In the genomic region with DNA sequence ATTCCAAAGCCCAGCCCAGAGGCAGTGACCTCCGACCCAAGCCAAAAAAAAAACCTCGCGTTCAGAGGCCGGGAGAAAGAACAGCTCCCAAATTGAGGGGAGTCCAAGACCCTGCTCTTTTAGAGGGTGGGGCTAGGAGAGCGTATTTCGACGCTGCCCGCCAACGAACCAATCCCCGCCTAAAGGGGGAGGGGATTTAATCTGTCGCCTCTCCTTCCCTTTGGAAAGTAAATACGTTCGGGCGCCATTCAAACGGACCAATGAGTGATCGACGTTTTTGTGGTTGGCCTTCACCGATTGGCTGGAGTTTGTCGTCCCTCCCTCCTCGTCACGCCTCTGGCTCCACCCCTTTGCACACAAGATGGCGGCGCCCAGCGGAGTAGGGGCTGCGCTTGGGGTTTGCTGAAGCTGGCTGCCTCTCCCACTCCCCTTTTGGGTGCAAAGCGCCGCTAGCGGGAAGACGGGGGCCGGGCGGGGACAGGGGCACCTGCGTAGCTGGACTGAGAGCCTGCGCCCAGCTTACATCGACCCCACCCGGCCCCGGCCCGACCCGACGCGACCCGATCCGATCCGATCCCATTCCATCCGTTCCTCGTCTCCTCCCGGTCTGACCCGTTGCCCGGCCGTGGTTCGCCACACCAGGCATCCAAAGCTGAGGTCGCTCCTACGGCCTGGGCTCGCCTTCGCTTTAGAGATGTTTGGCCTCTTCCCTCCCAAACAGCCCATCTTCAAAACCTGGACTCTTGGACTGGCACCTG, we compare ENCODE assay signal across 8 cellular contexts. TPM values are rescaled to one million over a fixed set of nuclear protein-coding genes. Genes with fewer than 3 reads are reported as not detected.
DNase-seq lines count a peak whose midpoint lies in the region; ATAC-seq, FAIRE-seq and TF ChIP-seq lines count a peak whose summit lies in the region.

RNF26 (plus strand) TSS at position 355 of the 758 bp plus-strand sequence. CDS start 596 bp downstream, outside the sequence.

- ATAC-seq in GM19043 (IDR thresholded peaks at IDR 0.05; ENCODE audit: low read depth, unreplicated experiment): peak; percentile 91
- peak; percentile 91 for ATAC-seq in HG03378 (IDR thresholded peaks at IDR 0.05; ENCODE audit: unreplicated experiment)

- H3K4me3 ChIP-seq in AG10803 (ENCODE audit: low read length): peak within 1 kb of the TSS; percentile 98
- peak within 1 kb of the TSS; percentile 83 to 97 (median 96) for H3K4me3 ChIP-seq in keratinocyte (ENCODE audit: control insufficient read depth in 2 of 3, extremely low read depth in 1 of 3, insufficient read depth in 2 of 3, low read depth in 1 of 3, low read length in 3 of 3)

- H2AFZ ChIP-seq in keratinocyte (ENCODE audit: control insufficient read depth, low read length): peak within 1 kb of the TSS; percentile 92

- peaks cover 26% of the 10 kb centered on the region for H3K79me2 ChIP-seq in keratinocyte (ENCODE audit: control insufficient read depth, insufficient read depth, low read length)

- H3K27me3 ChIP-seq in keratinocyte (ENCODE audit: control insufficient read depth, extremely low read depth, insufficient read depth, low read length): peaks cover 4% of the 10 kb centered on the region

- H3K4me2 ChIP-seq in keratinocyte (ENCODE audit: control insufficient read depth, extremely low read depth, insufficient read depth, low read depth, low read length): peak within 1 kb of the TSS; percentile 99

- TF ChIP-seq CTCF in AG10803 (conservative IDR thresholded peaks at IDR 0.05; ENCODE audit: low read length): no peak
- no peak for TF ChIP-seq CTCF in keratinocyte (optimal IDR thresholded peaks at IDR 0.05 in 1 of 3, IDR thresholded peaks at IDR 0.05 in 1 of 3, conservative IDR thresholded peaks at IDR 0.05 in 1 of 3; ENCODE audit: extremely low read depth in 1 of 3, insufficient read depth in 2 of 3, low read length in 3 of 3)

- peaks cover 3% of the 10 kb centered on the region for H4K20me1 ChIP-seq in keratinocyte (ENCODE audit: control insufficient read depth, extremely low read depth, insufficient read depth, low read length)

- peak; percentile 97 for FAIRE-seq in keratinocyte (lab: Jason Lieb, UNC)

- H3K9me1 ChIP-seq in keratinocyte (ENCODE audit: control insufficient read depth, extremely low read depth, insufficient read depth, low read length): no peaks in the 10 kb centered on the region

- H3K9me3 ChIP-seq in keratinocyte (ENCODE audit: control insufficient read depth, low read depth, low read length): no peaks in the 10 kb centered on the region

- H3K9ac ChIP-seq in keratinocyte (ENCODE audit: control insufficient read depth, extremely low read depth, insufficient read depth, low read length): peak within 1 kb of the TSS; percentile 91

- H3K36me3 ChIP-seq in keratinocyte (ENCODE audit: control insufficient read depth in 2 of 2, extremely low read depth in 1 of 2, insufficient read depth in 2 of 2, low read length in 2 of 2): peaks cover 4 to 14% of the 10 kb centered on the region in 2 experiments

- H3K4me1 ChIP-seq in keratinocyte (ENCODE audit: control insufficient read depth, extremely low read depth, insufficient read depth, low read length): peaks cover 19% of the 10 kb centered on the region

- dilution Hi-C loops in keratinocyte (cut with MboI; ENCODE audit: extremely low pct_ligation_motif_present, low sequenced_read_pairs): no loop called here

- DNase-seq in AG10803 (ENCODE audit: low read depth): peak; percentile 96
- peak; percentile 96 for DNase-seq in NCI-H460 (ENCODE audit: extremely low read depth, low read depth)
- peak; percentile 88 for DNase-seq in activated CD4-positive, alpha-beta T cell treated with anti-CD3 and anti-CD28 coated beads for 1 hour
- peak; percentile 99 for DNase-seq in cerebellum (ENCODE audit: low spot score)
- peak; percentile 85 for DNase-seq in keratinocyte (ENCODE audit: low read depth, low spot score)
- peak; percentile 80 to 82 for DNase-seq in stimulated activated CD4-positive, alpha-beta T cell treated with anti-CD3 and anti-CD28 coated beads, Interleukin-15, amount 100 ng/mL, for 1 hour (ENCODE audit: low read depth in 1 of 2, low spot score in 1 of 2)

- H3K27ac ChIP-seq in keratinocyte (ENCODE audit: control insufficient read depth, insufficient read depth, low read length): peak within 1 kb of the TSS; percentile 87

RNA-seq across cellular contexts. Expression of gene RNF26, which starts in this region (rescaled TPM):
- total RNA-seq in NCI-H460 (2014; rRNA removed; shearing (Covaris generic)): 6.1 and 7.7 TPM in 2 replicates
- polyA plus RNA-seq in NCI-H460 (2014; cell fraction: nucleus; rRNA removed): 5.6 and 5.7 TPM in 2 replicates
- 3.8 TPM for total RNA-seq in cerebellum
- polyA plus RNA-seq in keratinocyte: 9.1 to 27.7 TPM (median 13.2 TPM) in 3 replicates
- polyA plus RNA-seq in keratinocyte (2011; ENCODE audit: low read depth): 2.2 TPM
- polyA plus RNA-seq in keratinocyte (2011; cell fraction: cytosol; rRNA removed): 13.2 and 16.9 TPM in 2 replicates
- 18.1 and 23.2 TPM in 2 replicates for polyA plus RNA-seq in keratinocyte (2011; cell fraction: nucleus; rRNA removed)
- polyA plus RNA-seq in keratinocyte (2012; ENCODE audit: low replicate concordance): 13.8 and 26.8 TPM in 2 replicates
- polyA minus RNA-seq in keratinocyte: 24.4 to 88.9 TPM (median 29.9 TPM) in 3 replicates
- 26.1 TPM for polyA minus RNA-seq in keratinocyte (2011; cell fraction: cytosol; rRNA and poly(A)+ RNA removed)
- polyA minus RNA-seq in keratinocyte (2011; cell fraction: nucleus; rRNA and poly(A)+ RNA removed): 15.9 and 21.3 TPM in 2 replicates

Comparison
In these comparisons a context has a peak if more than half of its experiments do, and no peak if none do; other contexts are left out.
1. Peak in every context shown above with its lines: DNase-seq, ATAC-seq, H3K4me3 ChIP-seq and H3K27ac ChIP-seq.